In the genomic region with DNA sequence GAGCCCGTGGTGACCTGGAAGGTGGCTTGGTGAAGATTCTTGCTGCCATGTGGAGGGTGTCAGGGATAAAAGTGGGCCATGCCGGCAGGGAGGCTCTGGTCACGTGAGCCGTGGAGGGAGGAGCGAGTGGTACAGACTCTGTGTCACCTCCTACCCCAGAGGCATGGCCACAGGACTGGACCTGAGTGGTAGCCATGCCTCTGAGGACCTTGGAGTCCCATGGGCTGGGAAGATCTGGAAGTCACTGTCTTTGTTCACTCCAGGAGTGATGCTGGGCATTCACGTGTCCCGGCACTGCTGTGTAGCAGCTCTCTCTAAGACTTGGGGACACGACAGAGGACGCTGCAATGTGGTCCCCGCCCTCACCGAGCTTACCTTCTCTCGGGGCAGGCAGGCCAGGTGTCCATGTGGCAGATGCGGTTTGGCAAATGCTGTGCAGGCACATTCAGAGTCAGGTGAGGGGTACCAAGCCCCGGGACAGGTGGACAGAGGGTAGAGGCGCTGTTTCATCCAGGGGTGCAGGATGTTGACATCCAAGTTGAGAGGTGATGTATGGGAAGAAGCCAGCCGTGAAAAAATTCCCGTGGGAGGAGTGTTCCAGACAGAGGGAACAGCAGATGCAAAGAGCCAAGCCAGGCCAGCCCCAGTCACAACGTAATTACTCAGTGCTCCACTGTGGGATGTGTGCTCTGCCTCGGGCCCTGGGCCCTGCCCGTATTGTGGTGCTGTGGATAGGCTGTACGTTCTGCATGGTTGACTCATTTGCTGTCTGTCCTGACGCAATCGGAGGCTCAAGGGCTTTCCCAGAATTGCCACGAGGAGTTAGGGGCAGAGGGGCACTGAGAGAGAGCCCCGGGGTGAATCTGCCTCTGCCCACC, we compare ENCODE assay signal across 18 cellular contexts.
DNase-seq lines count a peak whose midpoint lies in the region; ATAC-seq and TF ChIP-seq lines count a peak whose summit lies in the region.
"Had no signal": no experiment of that assay in that cellular context is flagged by ENCODE, and none has a peak within 500 bp of the region (broad histone marks: within the 10 kb centered on the region; RNA-seq: fewer than 3 reads in every experiment).

No MANE protein-coding gene starts in this region.

- no peaks in the 10 kb centered on the region for H3K9me3 Mint-ChIP-seq in neural progenitor cell
- no peaks in the 10 kb centered on the region for H3K9me3 Mint-ChIP-seq in activated CD8-positive, alpha-beta memory T cell treated with anti-CD3 and anti-CD28 coated beads, Interleukin-2, amount 10 ng/mL, durations not matched to agents 7 days and 5 days (ENCODE audit: low read depth)
- H3K9me3 Mint-ChIP-seq: stimulated activated naive B cell treated with anti-CD40 and anti-IgM and Interleukin-4, amounts not matched to agents 10 μg/mL and 1 μg/mL and 100 μg/mL, for 72 hours had no signal

- TF ChIP-seq CTCF in epithelial cell of proximal tubule (conservative IDR thresholded peaks at IDR 0.05; ENCODE audit: low read depth, low read length) (no peak), neural progenitor cell (IDR thresholded peaks at IDR 0.05) (no peak)

- H2AFZ ChIP-seq in neural progenitor cell (replicated peaks) = no peak overlapping the region

- peaks cover 4% of the 10 kb centered on the region for H3K27me3 ChIP-seq in neural progenitor cell
- H3K27me3 ChIP-seq: ovary, upper lobe of left lung had no signal

- H3K9me3 ChIP-seq in neural progenitor cell (ENCODE audit: low read depth) = no peaks in the 10 kb centered on the region
- H3K9me3 ChIP-seq: ovary, upper lobe of left lung had no signal

- peaks cover 3% of the 10 kb centered on the region for H3K4me1 ChIP-seq in neural progenitor cell
- H3K4me1 ChIP-seq: upper lobe of left lung had no signal

- no peaks in the 10 kb centered on the region for H3F3A ChIP-seq in neural progenitor cell (ENCODE audit: low read depth)

- H3K4me2 ChIP-seq in neural progenitor cell = no peak overlapping the region

- peaks cover 12% of the 10 kb centered on the region for H3K4me1 Mint-ChIP-seq in neural progenitor cell
- no peaks in the 10 kb centered on the region for H3K4me1 Mint-ChIP-seq in activated CD8-positive, alpha-beta memory T cell treated with anti-CD3 and anti-CD28 coated beads, Interleukin-2, amount 10 ng/mL, durations not matched to agents 7 days and 5 days
- H3K4me1 Mint-ChIP-seq: stimulated activated naive B cell treated with anti-CD40 and anti-IgM and Interleukin-4, amounts not matched to agents 10 μg/mL and 1 μg/mL and 100 μg/mL, for 72 hours had no signal

- no peaks in the 10 kb centered on the region for H4K20me1 ChIP-seq in neural progenitor cell (ENCODE audit: low read depth)

- H3K4me3 ChIP-seq in epithelial cell of proximal tubule (ENCODE audit: low read depth, low read length) (no peak overlapping the region), neural progenitor cell (no peak overlapping the region)
- H3K4me3 ChIP-seq: ovary, SK-N-MC, upper lobe of left lung had no signal

- H3K4me3 Mint-ChIP-seq in neural progenitor cell = peak overlapping the region; percentile 33
- H3K4me3 Mint-ChIP-seq in activated CD8-positive, alpha-beta memory T cell treated with anti-CD3 and anti-CD28 coated beads, Interleukin-2, amount 10 ng/mL, durations not matched to agents 7 days and 5 days = no peak overlapping the region
- H3K4me3 Mint-ChIP-seq: activated naive CD8-positive, alpha-beta T cell; stimulated activated naive B cell treated with anti-CD40 and anti-IgM and Interleukin-4, amounts not matched to agents 10 μg/mL and 1 μg/mL and 100 μg/mL, for 72 hours had no signal

- CTCF ChIA-PET in activated CD8-positive, alpha-beta memory T cell treated with anti-CD3 and anti-CD28 coated beads, Interleukin-2, amount 10 ng/mL, durations not matched to agents 7 days and 5 days (lab: Charles Lee) = no interaction called here

- H3K27ac ChIP-seq in neural progenitor cell = no peak overlapping the region
- H3K27ac ChIP-seq: ovary, SK-N-MC, upper lobe of left lung had no signal

- no peaks in the 10 kb centered on the region for H3K36me3 ChIP-seq in neural progenitor cell
- H3K36me3 ChIP-seq: ovary, upper lobe of left lung had no signal

- H3K27ac Mint-ChIP-seq in neural progenitor cell = no peak overlapping the region
- no peak overlapping the region for H3K27ac Mint-ChIP-seq in activated CD8-positive, alpha-beta memory T cell treated with anti-CD3 and anti-CD28 coated beads, Interleukin-2, amount 10 ng/mL, durations not matched to agents 7 days and 5 days
- H3K27ac Mint-ChIP-seq: activated naive CD8-positive, alpha-beta T cell; stimulated activated naive B cell treated with anti-CD40 and anti-IgM and Interleukin-4, amounts not matched to agents 10 μg/mL and 1 μg/mL and 100 μg/mL, for 72 hours had no signal

- peaks cover 6% of the 10 kb centered on the region for H3K27me3 Mint-ChIP-seq in neural progenitor cell (ENCODE audit: insufficient read depth, low read depth)
- no peaks in the 10 kb centered on the region for H3K27me3 Mint-ChIP-seq in activated CD8-positive, alpha-beta memory T cell treated with anti-CD3 and anti-CD28 coated beads, Interleukin-2, amount 10 ng/mL, durations not matched to agents 7 days and 5 days
- H3K27me3 Mint-ChIP-seq: activated naive CD8-positive, alpha-beta T cell; stimulated activated naive B cell treated with anti-CD40 and anti-IgM and Interleukin-4, amounts not matched to agents 10 μg/mL and 1 μg/mL and 100 μg/mL, for 72 hours had no signal

- peak; percentile 37 for DNase-seq in EH (ENCODE audit: low read depth)
- DNase-seq in RPMI7951 (ENCODE audit: low read depth) = peak; percentile 35
- peak; percentile 18 for DNase-seq in epithelial cell of proximal tubule (ENCODE audit: low read depth)
- no peak for DNase-seq in neural progenitor cell (ENCODE audit: low spot score)
- DNase-seq in T1000 (lab: John Stamatoyannopoulos, UW) = no peak
- DNase-seq in activated CD8-positive, alpha-beta memory T cell treated with anti-CD3 and anti-CD28 coated beads, Interleukin-2, amount 10 ng/mL, durations not matched to agents 7 days and 5 days = no peak
- DNase-seq in OCI-M1 (lab: John Stamatoyannopoulos, UW) = no peak
- DNase-seq in activated CD4-positive, alpha-beta T cell treated with anti-CD3 and anti-CD28 coated beads for 4 hours = no peak
- DNase-seq: ACHN; activated CD4-positive, alpha-beta T cell treated with anti-CD3 and anti-CD28 coated beads, Interleukin-2, amount 50 U/mL, for 1 hour; activated T-cell treated with anti-CD3 and anti-CD28 coated beads, Interleukin-2, amount 50 U/mL, for 1 hour; GDM1; NCI-H446 treated with DMSO at 0.1 percent for 48 hours; ovary; stimulated activated naive B cell treated with anti-CD40 and anti-IgM and Interleukin-4, amounts not matched to agents 10 μg/mL and 1 μg/mL and 100 μg/mL, for 72 hours had no signal

- H3K9ac ChIP-seq in neural progenitor cell = no peak overlapping the region

- ATAC-seq in activated CD8-positive, alpha-beta memory T cell treated with anti-CD3 and anti-CD28 coated beads, Interleukin-2, amount 10 ng/mL, durations not matched to agents 7 days and 5 days = no peak
- ATAC-seq: stimulated activated naive B cell treated with anti-CD40 and anti-IgM and Interleukin-4, amounts not matched to agents 10 μg/mL and 1 μg/mL and 100 μg/mL, for 72 hours had no signal

- no peaks in the 10 kb centered on the region for H3K79me2 ChIP-seq in neural progenitor cell (ENCODE audit: low read depth)

- H3K36me3 Mint-ChIP-seq in neural progenitor cell = no peaks in the 10 kb centered on the region
- H3K36me3 Mint-ChIP-seq in activated CD8-positive, alpha-beta memory T cell treated with anti-CD3 and anti-CD28 coated beads, Interleukin-2, amount 10 ng/mL, durations not matched to agents 7 days and 5 days = no peaks in the 10 kb centered on the region
- H3K36me3 Mint-ChIP-seq: activated naive CD8-positive, alpha-beta T cell; stimulated activated naive B cell treated with anti-CD40 and anti-IgM and Interleukin-4, amounts not matched to agents 10 μg/mL and 1 μg/mL and 100 μg/mL, for 72 hours had no signal

Comparison
In these comparisons a context has a peak if more than half of its experiments do, and no peak if none do; other contexts are left out.
1. DNase-seq: peak in EH (single experiment), RPMI7951 (single experiment) and epithelial cell of proximal tubule (single experiment); none in neural progenitor cell (single experiment), T1000 (single experiment), activated CD8-positive, alpha-beta memory T cell treated with anti-CD3 and anti-CD28 coated beads, Interleukin-2, amount 10 ng/mL, durations not matched to agents 7 days and 5 days (single experiment), OCI-M1 (single experiment) and activated CD4-positive, alpha-beta T cell treated with anti-CD3 and anti-CD28 coated beads for 4 hours (0 of 2).